9 cellular contexts compared by ENCODE assay signal in the genomic region with DNA sequence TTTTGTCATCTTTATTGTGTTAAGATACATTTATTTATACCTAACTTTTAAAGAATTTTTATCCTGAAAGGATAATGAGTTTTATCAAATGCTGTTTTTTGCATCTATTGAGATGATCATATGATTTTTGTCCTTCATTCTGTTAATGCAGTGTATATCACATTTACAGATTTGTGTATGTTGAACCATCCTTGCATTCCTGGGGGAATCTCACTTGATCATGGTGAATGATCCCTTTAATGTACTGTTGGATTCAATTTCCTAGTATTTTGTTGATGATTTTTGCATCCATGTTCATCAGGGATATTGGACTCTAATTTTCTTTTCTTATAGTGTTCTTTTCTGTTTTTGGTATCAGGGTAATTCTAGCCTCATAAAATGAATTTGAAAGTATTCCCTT. TPM values are rescaled to one million over a fixed set of nuclear protein-coding genes. Genes with fewer than 3 reads are reported as not detected.
"Had no signal": no experiment of that assay in that cellular context is flagged by ENCODE, and none has a peak within 500 bp of the region (broad histone marks: within the 10 kb centered on the region; RNA-seq: fewer than 3 reads in every experiment).

No MANE protein-coding gene starts in this region.

- ATAC-seq: GM12878 had no signal

- H3K4me3 ChIP-seq: GM12878 had no signal

- DNase-seq: GDM1, GF-D8 had no signal

- FAIRE-seq: G401.6, GM12878, GM12891, GM12892, GM18507, GM19239 had no signal

RNA-seq across cellular contexts. Expression of a gene that starts 38.5 kb away (rescaled TPM):
- total RNA-seq: G401 had no signal

RNA-seq across cellular contexts. Expression of a gene that starts 51.1 kb away (rescaled TPM):
- total RNA-seq: G401, GM12878 had no signal
